9 cellular contexts compared by ENCODE assay signal in genomic region chr10:17453035-17453376, GRCh38. TPM values are rescaled to one million over a fixed set of nuclear protein-coding genes. Genes with fewer than 3 reads are reported as not detected.
DNase-seq lines count a peak whose midpoint lies in the region; ATAC-seq and TF ChIP-seq lines count a peak whose summit lies in the region.
"Had no signal": no experiment of that assay in that cellular context is flagged by ENCODE, and none has a peak within 500 bp of the region (broad histone marks: within the 10 kb centered on the region; RNA-seq: fewer than 3 reads in every experiment).

No MANE protein-coding gene starts in this region.

- POLR2A ChIA-PET in PC-3 (lab: Charles Lee; ENCODE audit: unreplicated experiment): interaction anchor here (0.7 kb wide), 1 partner anchor 37 kb away, joined by 3 read pairs; no protein-coding TSS in a partner anchor

- no peaks in the 10 kb centered on the region for H3F3A ChIP-seq in PC-3 (ENCODE audit: low read length, unreplicated experiment)

- H3K9me3 Mint-ChIP-seq in CD4-positive, CD25-positive, alpha-beta regulatory T cell: peaks cover 0 to 12% (median 3%) of the 10 kb centered on the region in 7 donors
- H3K9me3 Mint-ChIP-seq in nephron progenitor cell: peaks cover 42% of the 10 kb centered on the region

- H3K27me3 Mint-ChIP-seq in CD4-positive, CD25-positive, alpha-beta regulatory T cell: peaks cover 4% of the 10 kb centered on the region
- H3K27me3 Mint-ChIP-seq in nephron progenitor cell (ENCODE audit: low read depth, poor library complexity): peaks cover 17% of the 10 kb centered on the region

- H3K4me1 Mint-ChIP-seq in CD4-positive, CD25-positive, alpha-beta regulatory T cell: peaks cover 9 to 48% (median 30%) of the 10 kb centered on the region in 4 donors
- H3K4me1 Mint-ChIP-seq in nephron progenitor cell: peaks cover 24% of the 10 kb centered on the region

- H3K4me3 ChIP-seq in CD4-positive, CD25-positive, alpha-beta regulatory T cell (ENCODE audit: low read depth, low read length): peak overlapping the region; percentile 85
- H3K4me3 ChIP-seq in PC-3 (ENCODE audit: low read length) (peak overlapping the region; percentile 59), coronary artery (peak overlapping the region; percentile 69)

- ATAC-seq in CD4-positive, CD25-positive, alpha-beta regulatory T cell (ENCODE audit: low read depth in 2 of 2): peak in 1 of 2 donors; percentile 3
- ATAC-seq in PC-3: no peak
- ATAC-seq in HG03045 (IDR thresholded peaks at IDR 0.05; ENCODE audit: unreplicated experiment): no peak

- H3K9ac ChIP-seq in PC-3 (ENCODE audit: low read length): no peak overlapping the region

- CTCF ChIA-PET in PC-3 (lab: Charles Lee): no interaction called here

- peaks cover 6 to 15% of the 10 kb centered on the region in 2 experiments for H3K9me3 ChIP-seq in CD4-positive, CD25-positive, alpha-beta regulatory T cell (ENCODE audit: control insufficient read depth in 2 of 2, low read length in 2 of 2)
- no peaks in the 10 kb centered on the region for H3K9me3 ChIP-seq in PC-3 (ENCODE audit: low read length)

- H2AFZ ChIP-seq in PC-3 (ENCODE audit: low read length): peak overlapping the region; percentile 59; the same call in 1 of the 2 replicates

- H3K27ac Mint-ChIP-seq in CD4-positive, CD25-positive, alpha-beta regulatory T cell: peak overlapping the region in 2 of 3 donors; percentile 55 to 77
- H3K27ac Mint-ChIP-seq in nephron progenitor cell: no peak overlapping the region

- peaks cover 29% of the 10 kb centered on the region for H3K4me1 ChIP-seq in CD4-positive, CD25-positive, alpha-beta regulatory T cell (ENCODE audit: control insufficient read depth, insufficient read depth, low read length, poor library complexity, severe bottlenecking)
- no peaks in the 10 kb centered on the region for H3K4me1 ChIP-seq in PC-3 (ENCODE audit: insufficient read depth, low read length)

- H3K4me2 ChIP-seq in PC-3 (ENCODE audit: low read length): peak overlapping the region; percentile 80

- H3K27ac ChIP-seq in CD4-positive, CD25-positive, alpha-beta regulatory T cell (ENCODE audit: insufficient read depth, low read length, poor library complexity, severe bottlenecking): peak overlapping the region; percentile 57
- H3K27ac ChIP-seq in PC-3 (ENCODE audit: low read length) (no peak overlapping the region), coronary artery (peak overlapping the region in 1 of 2 donors; percentile 10)

- H3K36me3 ChIP-seq in CD4-positive, CD25-positive, alpha-beta regulatory T cell (ENCODE audit: control insufficient read depth, insufficient read depth, low read length): peaks cover 19% of the 10 kb centered on the region
- no peaks in the 10 kb centered on the region for H3K36me3 ChIP-seq in PC-3 (ENCODE audit: low read depth, low read length)

- H3K9me2 ChIP-seq in PC-3 (replicated peaks; ENCODE audit: low read length): no peaks in the 10 kb centered on the region

- H3K79me2 ChIP-seq in PC-3 (ENCODE audit: low read length): no peaks in the 10 kb centered on the region

- BruUV-seq in PC-3 (replicated peaks; lab: Mats Ljungman, UMichigan): no TSS peak

- no peak for TF ChIP-seq CTCF in PC-3 (conservative IDR thresholded peaks at IDR 0.05; ENCODE audit: low read depth, low read length)
- no peak for TF ChIP-seq CTCF in coronary artery (IDR thresholded peaks at IDR 0.05)
- no peak for TF ChIP-seq CTCF in nephron progenitor cell (IDR thresholded peaks at IDR 0.05)

- no peaks in the 10 kb centered on the region for H3K27me3 ChIP-seq in CD4-positive, CD25-positive, alpha-beta regulatory T cell (ENCODE audit: control insufficient read depth, insufficient read depth, low read length)
- H3K27me3 ChIP-seq in PC-3 (ENCODE audit: low read length): no peaks in the 10 kb centered on the region

- intact Hi-C loops in PC-3 (cut with micrococcal nuclease): no loop called here

- H4K20me1 ChIP-seq in PC-3 (ENCODE audit: low read length): no peaks in the 10 kb centered on the region

- peak overlapping the region; percentile 87 to 97 (median 93) for H3K4me3 Mint-ChIP-seq in CD4-positive, CD25-positive, alpha-beta regulatory T cell
- H3K4me3 Mint-ChIP-seq in nephron progenitor cell: peak overlapping the region; percentile 88

- H3K36me3 Mint-ChIP-seq in CD4-positive, CD25-positive, alpha-beta regulatory T cell: peaks cover 15% of the 10 kb centered on the region
- peaks cover 34% of the 10 kb centered on the region for H3K36me3 Mint-ChIP-seq in nephron progenitor cell (ENCODE audit: low read depth)

- DNase-seq in CD4-positive, CD25-positive, alpha-beta regulatory T cell: no peak
- DNase-seq in PC-3 (no peak), coronary artery (ENCODE audit: low spot score) (no peak), nephron progenitor cell (no peak), NCI-H526 treated with DMSO at 0.1 percent for 48 hours (lab: John Stamatoyannopoulos, UW) (no peak), NCI-H2171 (lab: John Stamatoyannopoulos, UW) (no peak), SW 1271 (lab: John Stamatoyannopoulos, UW) (no peak)

RNA-seq across cellular contexts. Expression of gene ST8SIA6, which starts 1.4 kb away (rescaled TPM):
- 10.8 TPM for total RNA-seq in CD4-positive, CD25-positive, alpha-beta regulatory T cell
- polyA plus RNA-seq in CD4-positive, CD25-positive, alpha-beta regulatory T cell: 1 to 10 TPM; 5.6 to 9.3 (median 8.2) TPM
- not detected in 2 replicates for total RNA-seq in PC-3 (2014; rRNA removed)
- total RNA-seq: HT-29 had no signal

Comparison
In these comparisons a context has a peak if more than half of its experiments do, and no peak if none do; other contexts are left out.
1. RNA of gene ST8SIA6, which starts 1.4 kb away (total RNA-seq): 10.8 TPM in CD4-positive, CD25-positive, alpha-beta regulatory T cell (single experiment); not detected in PC-3; every median in the first group is over 10 times any median in the second.
2. Peak in every context shown above with its lines, with median percentiles within 50 percentile points of each other: H3K4me3 ChIP-seq.